4 cellular contexts compared by ENCODE assay signal in the genomic region with DNA sequence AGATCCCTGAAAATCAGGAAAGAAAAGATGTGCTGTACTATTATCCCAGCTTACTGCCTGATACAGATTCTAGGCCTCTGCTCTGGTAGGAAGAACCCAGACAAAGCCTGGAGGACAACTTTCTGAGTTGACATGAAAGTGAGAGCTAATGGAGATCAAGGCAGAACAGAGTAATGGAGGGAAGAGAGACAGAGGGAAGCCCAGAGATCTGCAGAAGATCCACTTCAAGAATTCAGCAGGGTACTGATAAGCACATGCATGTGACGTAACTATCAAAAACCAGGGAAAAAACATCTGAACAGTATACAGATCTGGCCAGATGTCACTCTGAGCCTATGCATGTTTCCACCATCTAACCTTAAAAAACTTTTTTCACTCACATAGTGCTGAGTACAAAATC. TPM values are rescaled to one million over a fixed set of nuclear protein-coding genes. Genes with fewer than 3 reads are reported as not detected.
"Had no signal": no experiment of that assay in that cellular context is flagged by ENCODE, and none has a peak within 500 bp of the region (broad histone marks: within the 10 kb centered on the region; RNA-seq: fewer than 3 reads in every experiment).

No MANE protein-coding gene starts in this region.

RNA-seq across cellular contexts. Expression of gene CTSV, which starts 37.6 kb away (rescaled TPM):
- total RNA-seq: naive thymus-derived CD8-positive, alpha-beta T cell; right atrium auricular region; sciatic nerve; ureter had no signal
- polyA plus RNA-seq: naive thymus-derived CD8-positive, alpha-beta T cell had no signal
